Comparison of ENCODE assay signal across 9 cellular contexts in the genomic region with DNA sequence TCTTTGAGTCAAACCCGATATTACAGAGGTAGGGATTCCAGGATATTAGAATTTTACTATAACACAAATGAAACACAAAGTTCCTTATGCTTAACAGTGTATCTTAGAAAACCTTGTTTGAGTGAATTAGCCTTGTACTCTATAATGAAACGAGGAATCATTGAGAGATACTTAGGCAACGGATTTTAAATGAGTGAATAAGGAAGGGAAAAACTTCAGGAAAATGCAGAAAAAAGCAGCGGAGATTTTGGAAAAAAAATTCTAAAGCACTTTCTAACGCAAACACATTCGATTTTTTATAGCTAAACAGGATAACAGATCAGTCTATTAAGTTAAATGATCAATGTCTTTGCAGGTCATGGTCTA.
DNase-seq lines count a peak whose midpoint lies in the region; ATAC-seq, FAIRE-seq and TF ChIP-seq lines count a peak whose summit lies in the region.
"Had no signal": no experiment of that assay in that cellular context is flagged by ENCODE, and none has a peak within 500 bp of the region (broad histone marks: within the 10 kb centered on the region; RNA-seq: fewer than 3 reads in every experiment).

No MANE protein-coding gene starts in this region.

- peak overlapping the region; percentile 20; the same call in 1 of the 2 replicates for H3K4me2 ChIP-seq in KMS-11

- POLR2A ChIA-PET in naive thymus-derived CD4-positive, alpha-beta T cell (lab: Charles Lee), result interaction anchor here (0.6 to 43.4 kb wide), 33 partner anchors 9 to 1669 kb away, joined by 3 to 3606 read pairs (median 6); partner anchors contain the start of gene HMGN4

- peak overlapping the region; percentile 54 for H3K9ac ChIP-seq in KMS-11
- H3K9ac ChIP-seq in endocrine pancreas (ENCODE audit: control insufficient read depth, insufficient read depth, low read length), result no peak overlapping the region

- H3K27ac ChIP-seq in 22Rv1, result peak overlapping the region; percentile 97
- H3K27ac ChIP-seq in KMS-11, result peak overlapping the region; percentile 77
- H3K27ac ChIP-seq in naive thymus-derived CD4-positive, alpha-beta T cell (ENCODE audit: low read depth, low read length), result peak overlapping the region; percentile 77

- H3K4me1 Mint-ChIP-seq in naive thymus-derived CD4-positive, alpha-beta T cell, result peaks cover 13 to 31% (median 23%) of the 10 kb centered on the region in 7 donors

- H3K27me3 ChIP-seq in KMS-11 (ENCODE audit: insufficient read depth, low read depth), result no peaks in the 10 kb centered on the region
- peaks cover 3% of the 10 kb centered on the region for H3K27me3 ChIP-seq in endocrine pancreas (ENCODE audit: control insufficient read depth, insufficient read depth, low read length)
- H3K27me3 ChIP-seq in naive thymus-derived CD4-positive, alpha-beta T cell (ENCODE audit: control insufficient read depth in 2 of 2, insufficient read depth in 2 of 2, low read length in 2 of 2), result no peaks in the 10 kb centered on the region
- H3K27me3 ChIP-seq in HAP-1 (ENCODE audit: low read depth), result no peaks in the 10 kb centered on the region

- H3K9me3 ChIP-seq in endocrine pancreas (ENCODE audit: control insufficient read depth, low read length), result no peaks in the 10 kb centered on the region
- peaks cover 0 to 11% (median 0%) of the 10 kb centered on the region in 3 experiments for H3K9me3 ChIP-seq in naive thymus-derived CD4-positive, alpha-beta T cell (ENCODE audit: control insufficient read depth in 2 of 3, low read length in 3 of 3)
- no peaks in the 10 kb centered on the region for H3K9me3 ChIP-seq in HAP-1

- intact Hi-C loops in naive thymus-derived CD4-positive, alpha-beta T cell (cut with micrococcal nuclease), result loop anchor here (1.0 kb wide), 5 partner anchors 8 to 61 kb away; a partner anchor contains a TSS

- H3K36me3 Mint-ChIP-seq in naive thymus-derived CD4-positive, alpha-beta T cell, result peaks cover 0 to 6% (median 4%) of the 10 kb centered on the region in 5 donors

- TF ChIP-seq CTCF in 22Rv1 (IDR thresholded peaks at IDR 0.05), result no peak
- TF ChIP-seq CTCF in KMS-11 (conservative IDR thresholded peaks at IDR 0.05; ENCODE audit: low read depth, low read length), result no peak

- FAIRE-seq in urothelium cell line (lab: Jason Lieb, UNC), result no peak

- H3K4me3 ChIP-seq in KMS-11 (IDR thresholded peaks at IDR 0.05; ENCODE audit: insufficient read depth, low read depth, low read length) (no peak overlapping the region), endocrine pancreas (ENCODE audit: control insufficient read depth, insufficient read depth, low read length) (peak overlapping the region; percentile 75), HAP-1 (no peak overlapping the region)
- peak overlapping the region; percentile 77 for H3K4me3 ChIP-seq in naive thymus-derived CD4-positive, alpha-beta T cell (ENCODE audit: low read length)

- in situ Hi-C loops in HAP-1 (cut with MboI; ENCODE audit: low sequenced_read_pairs), result no loop called here

- H3K9me3 Mint-ChIP-seq in naive thymus-derived CD4-positive, alpha-beta T cell, result peaks cover 0 to 4% (median 0%) of the 10 kb centered on the region in 11 donors

- H3K4me1 ChIP-seq in KMS-11 (ENCODE audit: low read depth, poor library complexity, severe bottlenecking) (peaks cover 36% of the 10 kb centered on the region), endocrine pancreas (ENCODE audit: control insufficient read depth, insufficient read depth, low read length) (no peaks in the 10 kb centered on the region), HAP-1 (no peaks in the 10 kb centered on the region)
- peaks cover 14 to 18% of the 10 kb centered on the region in 2 donors for H3K4me1 ChIP-seq in naive thymus-derived CD4-positive, alpha-beta T cell (ENCODE audit: control insufficient read depth in 2 of 2, insufficient read depth in 2 of 2, low read length in 2 of 2)

- H4K20me1 ChIP-seq in KMS-11 (ENCODE audit: insufficient read depth), result no peaks in the 10 kb centered on the region

- peak overlapping the region; percentile 3; the same call in 1 of the 2 replicates for H2AFZ ChIP-seq in KMS-11 (ENCODE audit: low read depth)

- peak; percentile 2 for ATAC-seq in naive thymus-derived CD4-positive, alpha-beta T cell

- H3K27me3 Mint-ChIP-seq in naive thymus-derived CD4-positive, alpha-beta T cell, result no peaks in the 10 kb centered on the region

- no peak overlapping the region for H3K4me3 Mint-ChIP-seq in naive thymus-derived CD4-positive, alpha-beta T cell
- H3K4me3 Mint-ChIP-seq: activated CD8-positive, alpha-beta T cell treated with anti-CD3 and anti-CD28 coated beads, Interleukin-2, amount 10 ng/mL, durations not matched to agents 7 days and 5 days had no signal

- H3K36me3 ChIP-seq in KMS-11 (ENCODE audit: insufficient read depth) (no peaks in the 10 kb centered on the region), endocrine pancreas (ENCODE audit: control insufficient read depth, insufficient read depth, low read length) (peaks cover 2% of the 10 kb centered on the region), HAP-1 (replicated peaks) (no peaks in the 10 kb centered on the region)
- H3K36me3 ChIP-seq in naive thymus-derived CD4-positive, alpha-beta T cell (ENCODE audit: control insufficient read depth in 2 of 3, insufficient read depth in 3 of 3, low read length in 3 of 3), result no peaks in the 10 kb centered on the region

- H3K27ac Mint-ChIP-seq in naive thymus-derived CD4-positive, alpha-beta T cell, result no peak overlapping the region
- H3K27ac Mint-ChIP-seq: activated CD8-positive, alpha-beta T cell treated with anti-CD3 and anti-CD28 coated beads, Interleukin-2, amount 10 ng/mL, durations not matched to agents 7 days and 5 days had no signal

- H3K79me2 ChIP-seq in KMS-11 (ENCODE audit: insufficient read depth, low read depth), result no peaks in the 10 kb centered on the region

- no peak for DNase-seq in naive thymus-derived CD4-positive, alpha-beta T cell
- DNase-seq in NCI-H2029 (lab: John Stamatoyannopoulos, UW) (no peak), urothelium cell line (ENCODE audit: low spot score) (no peak), HAP-1 (ENCODE audit: low spot score in 2 of 2) (no peak)
- DNase-seq in effector CD4-positive, alpha-beta T cell, result no peak

- CTCF ChIA-PET in naive thymus-derived CD4-positive, alpha-beta T cell (lab: Charles Lee), result interaction anchor here (2.4 kb wide), 1 partner anchor 26 kb away, joined by 9 read pairs; a partner anchor contains a TSS

Comparison
In these comparisons a context has a peak if more than half of its experiments do, and no peak if none do; other contexts are left out.
1. H3K4me3 ChIP-seq: peak in endocrine pancreas (single experiment) and naive thymus-derived CD4-positive, alpha-beta T cell (single experiment); none in KMS-11 (single experiment) and HAP-1 (single experiment).
2. Peak in every context shown above with its lines, with median percentiles within 50 percentile points of each other: H3K27ac ChIP-seq.